10 cellular contexts compared by ENCODE assay signal in genomic region chr20:46004813-46005505, GRCh38. TPM values are rescaled to one million over a fixed set of nuclear protein-coding genes. Genes with fewer than 3 reads are reported as not detected.
DNase-seq lines count a peak whose midpoint lies in the region; ATAC-seq and TF ChIP-seq lines count a peak whose summit lies in the region.
"Had no signal": no experiment of that assay in that cellular context is flagged by ENCODE, and none has a peak within 500 bp of the region (broad histone marks: within the 10 kb centered on the region; RNA-seq: fewer than 3 reads in every experiment).

No MANE protein-coding gene starts in this region.

- H3K36me3 Mint-ChIP-seq in activated T-cell treated with anti-CD3 and anti-CD28 coated beads, Interleukin-2, amount 50 U/mL, for 72 hours (ENCODE audit: insufficient read depth in 2 of 2): no peaks in the 10 kb centered on the region

- peak overlapping the region; percentile 54 to 63 for H3K4me3 Mint-ChIP-seq in activated T-cell treated with anti-CD3 and anti-CD28 coated beads, Interleukin-2, amount 50 U/mL, for 72 hours
- peak overlapping the region; percentile 25 to 63 for H3K4me3 Mint-ChIP-seq in stimulated activated naive CD8-positive, alpha-beta T cell treated with anti-CD3 and anti-CD28 coated beads, Interleukin-15, amount 100 ng/mL, for 72 hours

- peaks cover 95% of the 10 kb centered on the region for H3K27me3 ChIP-seq in gastroesophageal sphincter

- peak overlapping the region; percentile 49 for H3K27ac Mint-ChIP-seq in activated T-cell treated with anti-CD3 and anti-CD28 coated beads, Interleukin-2, amount 50 U/mL, for 72 hours
- no peak overlapping the region for H3K27ac Mint-ChIP-seq in stimulated activated naive CD8-positive, alpha-beta T cell treated with anti-CD3 and anti-CD28 coated beads, Interleukin-15, amount 100 ng/mL, for 72 hours

- peak; percentile 36 to 47 for ATAC-seq in activated T-cell treated with anti-CD3 and anti-CD28 coated beads, Interleukin-2, amount 50 U/mL, for 72 hours (replicated peaks in 1 of 2)
- peak; percentile 62 for ATAC-seq in gastroesophageal sphincter
- peak; percentile 77 for ATAC-seq in stimulated activated naive CD8-positive, alpha-beta T cell treated with anti-CD3 and anti-CD28 coated beads, Interleukin-15, amount 100 ng/mL, for 72 hours
- ATAC-seq in HG02759 (IDR thresholded peaks at IDR 0.05; ENCODE audit: unreplicated experiment): no peak

- H3K9me3 ChIP-seq in gastroesophageal sphincter: no peaks in the 10 kb centered on the region

- no peak for TF ChIP-seq CTCF in gastroesophageal sphincter (IDR thresholded peaks at IDR 0.05)

- H3K4me3 ChIP-seq in gastroesophageal sphincter: no peak overlapping the region

- DNase-seq in activated T-cell treated with anti-CD3 and anti-CD28 coated beads, Interleukin-2, amount 50 U/mL, for 72 hours: peak; percentile 20 to 32
- no peak for DNase-seq in activated T-cell treated with anti-CD3 and anti-CD28 coated beads, Interleukin-2, amount 50 U/mL, for 1 hour
- DNase-seq in OCI-M1 (lab: John Stamatoyannopoulos, UW) (peak; percentile 87), retina (no peak), SW480 (ENCODE audit: low spot score) (no peak)
- DNase-seq in stimulated activated naive CD8-positive, alpha-beta T cell treated with anti-CD3 and anti-CD28 coated beads, Interleukin-15, amount 100 ng/mL, for 72 hours: peak in 1 of 2 donors; percentile 39
- DNase-seq: Calu3 had no signal

- H3K27ac ChIP-seq in gastroesophageal sphincter: no peak overlapping the region

- no peaks in the 10 kb centered on the region for H3K9me3 Mint-ChIP-seq in activated T-cell treated with anti-CD3 and anti-CD28 coated beads, Interleukin-2, amount 50 U/mL, for 72 hours
- no peaks in the 10 kb centered on the region for H3K9me3 Mint-ChIP-seq in stimulated activated naive CD8-positive, alpha-beta T cell treated with anti-CD3 and anti-CD28 coated beads, Interleukin-15, amount 100 ng/mL, for 72 hours

- peaks cover 26% of the 10 kb centered on the region for H3K27me3 Mint-ChIP-seq in activated T-cell treated with anti-CD3 and anti-CD28 coated beads, Interleukin-2, amount 50 U/mL, for 72 hours (ENCODE audit: low read depth)
- peaks cover 65% of the 10 kb centered on the region for H3K27me3 Mint-ChIP-seq in stimulated activated naive CD8-positive, alpha-beta T cell treated with anti-CD3 and anti-CD28 coated beads, Interleukin-15, amount 100 ng/mL, for 72 hours

- WGBS in gastroesophageal sphincter (ENCODE audit: low coverage in 1 of 2), 2 donors: 0% methylated on average over 1 of the region's 3 CpGs; no CpG with 5 or more reads in 1 of the 2 donors

- no peak for TF ChIP-seq POLR2A in gastroesophageal sphincter (IDR thresholded peaks at IDR 0.05)

- no peak for TF ChIP-seq EP300 in gastroesophageal sphincter (IDR thresholded peaks at IDR 0.05)

- H3K4me1 Mint-ChIP-seq in activated T-cell treated with anti-CD3 and anti-CD28 coated beads, Interleukin-2, amount 50 U/mL, for 72 hours (ENCODE audit: low read depth): peaks cover 73% of the 10 kb centered on the region
- peaks cover 70% of the 10 kb centered on the region for H3K4me1 Mint-ChIP-seq in stimulated activated naive CD8-positive, alpha-beta T cell treated with anti-CD3 and anti-CD28 coated beads, Interleukin-15, amount 100 ng/mL, for 72 hours

- no peaks in the 10 kb centered on the region for H3K36me3 ChIP-seq in gastroesophageal sphincter

- no peaks in the 10 kb centered on the region for H3K4me1 ChIP-seq in gastroesophageal sphincter

RNA-seq across cellular contexts. Expression of gene MMP9, which starts 3.7 kb away (rescaled TPM):
- under 1 TPM in 1 of 2 donors, not detected in 1; 0.14 TPM for total RNA-seq in activated T-cell treated with anti-CD3 and anti-CD28 coated beads, Interleukin-2, amount 50 U/mL, for 72 hours
- 1 to 10 TPM in 2 of 4 donors, under 1 TPM in 1, not detected in 1; 0.15 to 3.9 (median 1.2) TPM for total RNA-seq in gastroesophageal sphincter
- total RNA-seq: Calu3 had no signal

RNA-seq across cellular contexts. Expression of gene SLC12A5, which starts 24.1 kb away (rescaled TPM):
- total RNA-seq in activated T-cell treated with anti-CD3 and anti-CD28 coated beads, Interleukin-2, amount 50 U/mL, for 72 hours: 1 to 10 TPM; 1.2 to 3.2 TPM
- not detected for total RNA-seq in gastroesophageal sphincter
- total RNA-seq: epithelial cell of proximal tubule had no signal

RNA-seq across cellular contexts. Expression of gene ZNF335, which starts 33.0 kb away (rescaled TPM):
- total RNA-seq in activated T-cell treated with anti-CD3 and anti-CD28 coated beads, Interleukin-2, amount 50 U/mL, for 72 hours: 10 to 100 TPM; 28.4 to 29.8 TPM
- total RNA-seq in gastroesophageal sphincter: 10 to 100 TPM in 3 of 4 donors, 1 to 10 TPM in 1; 7.5 to 17.9 (median 16.5) TPM

Comparison
In these comparisons a context has a peak if more than half of its experiments do, and no peak if none do; other contexts are left out.
1. DNase-seq: peak in activated T-cell treated with anti-CD3 and anti-CD28 coated beads, Interleukin-2, amount 50 U/mL, for 72 hours (2 of 2) and OCI-M1 (single experiment); none in activated T-cell treated with anti-CD3 and anti-CD28 coated beads, Interleukin-2, amount 50 U/mL, for 1 hour (single experiment), retina (single experiment) and SW480 (single experiment).